ENCODE assay signal across 25 cellular contexts in the genomic region with DNA sequence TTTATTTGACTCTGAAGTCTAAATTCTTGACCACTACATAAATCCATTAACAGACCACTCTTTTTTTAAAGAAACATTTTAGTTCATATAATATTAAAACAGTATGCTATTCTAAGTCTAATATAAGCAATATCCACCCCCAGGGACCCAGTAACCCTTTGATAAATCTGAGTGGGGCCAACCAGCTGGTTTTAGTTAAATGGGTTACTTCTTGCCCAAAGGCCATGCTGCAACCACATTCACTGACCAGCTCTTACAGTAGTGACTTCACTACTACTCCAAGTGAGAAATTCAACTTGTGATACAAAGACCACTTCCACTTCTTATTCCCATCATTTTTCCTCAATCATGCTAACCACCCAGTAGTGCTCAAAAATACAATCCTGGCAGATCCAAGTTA. TPM values are rescaled to one million over a fixed set of nuclear protein-coding genes. Genes with fewer than 3 reads are reported as not detected.
DNase-seq lines count a peak whose midpoint lies in the region; ATAC-seq and TF ChIP-seq lines count a peak whose summit lies in the region.
"Had no signal": no experiment of that assay in that cellular context is flagged by ENCODE, and none has a peak within 500 bp of the region (broad histone marks: within the 10 kb centered on the region; RNA-seq: fewer than 3 reads in every experiment).

No MANE protein-coding gene starts in this region.

- H3K36me3 Mint-ChIP-seq in activated T-cell treated with anti-CD3 and anti-CD28 coated beads, Interleukin-2, amount 50 U/mL, for 24 hours (ENCODE audit: low read depth), result peaks cover 96% of the 10 kb centered on the region
- H3K36me3 Mint-ChIP-seq in GM23338 (ENCODE audit: low read depth) (peaks cover 94% of the 10 kb centered on the region), chondrocyte (ENCODE audit: low read depth) (peaks cover 46% of the 10 kb centered on the region), MCF 10A (ENCODE audit: insufficient read depth, unreplicated experiment) (peaks cover 96% of the 10 kb centered on the region)
- no peaks in the 10 kb centered on the region for H3K36me3 Mint-ChIP-seq in stimulated activated effector memory CD8-positive, alpha-beta T cell treated with anti-CD3 and anti-CD28 coated beads, Interleukin-12 subunit alpha, Interleukin-12 subunit beta, amount 100 ng/mL, for 72 hours

- no peaks in the 10 kb centered on the region for H3K27me3 ChIP-seq in GM23338 (ENCODE audit: insufficient read depth)
- no peaks in the 10 kb centered on the region for H3K27me3 ChIP-seq in WERI-Rb-1 (ENCODE audit: insufficient read depth, low read depth, severe bottlenecking)
- H3K27me3 ChIP-seq: BLaER1, cardiac muscle cell, neural progenitor cell, Peyer's patch, upper lobe of left lung had no signal

- no peaks in the 10 kb centered on the region for H3K9me3 ChIP-seq in WERI-Rb-1 (ENCODE audit: severe bottlenecking)
- H3K9me3 ChIP-seq: BLaER1, lower lobe of right lung, Peyer's patch, upper lobe of left lung had no signal

- intact Hi-C loops in MCF 10A (cut with micrococcal nuclease), result no loop called here

- no peaks in the 10 kb centered on the region for H3K9me2 ChIP-seq in GM23338 (ENCODE audit: insufficient read depth)

- H3K4me2 ChIP-seq in GM23338, result no peak overlapping the region
- H3K4me2 ChIP-seq: BLaER1, neural progenitor cell had no signal

- H3K4me3 ChIP-seq in GM23338 (no peak overlapping the region), WERI-Rb-1 (ENCODE audit: low read depth, low read length) (no peak overlapping the region)
- H3K4me3 ChIP-seq: BLaER1, cardiac muscle cell, GM23248, lower lobe of right lung, neural progenitor cell, Peyer's patch, upper lobe of left lung had no signal

- H3K4me1 Mint-ChIP-seq in activated T-cell treated with anti-CD3 and anti-CD28 coated beads, Interleukin-2, amount 50 U/mL, for 24 hours (ENCODE audit: low read depth), result peaks cover 51% of the 10 kb centered on the region
- H3K4me1 Mint-ChIP-seq in GM23338 (no peaks in the 10 kb centered on the region), chondrocyte (ENCODE audit: low read depth) (peaks cover 30% of the 10 kb centered on the region), MCF 10A (ENCODE audit: insufficient read depth, unreplicated experiment) (no peaks in the 10 kb centered on the region)
- peaks cover 42% of the 10 kb centered on the region for H3K4me1 Mint-ChIP-seq in stimulated activated effector memory CD8-positive, alpha-beta T cell treated with anti-CD3 and anti-CD28 coated beads, Interleukin-12 subunit alpha, Interleukin-12 subunit beta, amount 100 ng/mL, for 72 hours
- H3K4me1 Mint-ChIP-seq: neural progenitor cell had no signal

- peaks cover 96% of the 10 kb centered on the region for H3K36me3 ChIP-seq in GM23338 (ENCODE audit: insufficient read depth)
- H3K36me3 ChIP-seq in WERI-Rb-1, result peaks cover 96% of the 10 kb centered on the region

- BruUV-seq in MCF 10A (replicated peaks; lab: Mats Ljungman, UMichigan), result no TSS peak

- no peak overlapping the region for H2AFZ ChIP-seq in GM23338
- H2AFZ ChIP-seq: GM23248, neural progenitor cell had no signal

- peaks cover 65% of the 10 kb centered on the region for H4K20me1 ChIP-seq in GM23338 (replicated peaks; ENCODE audit: insufficient read depth)

- peaks cover 79% of the 10 kb centered on the region for H3K79me2 ChIP-seq in GM23338 (replicated peaks; ENCODE audit: insufficient read depth)

- no peaks in the 10 kb centered on the region for H3K9me3 Mint-ChIP-seq in activated T-cell treated with anti-CD3 and anti-CD28 coated beads, Interleukin-2, amount 50 U/mL, for 24 hours
- H3K9me3 Mint-ChIP-seq in GM23338 (no peaks in the 10 kb centered on the region), chondrocyte (ENCODE audit: low read depth) (no peaks in the 10 kb centered on the region), MCF 10A (ENCODE audit: unreplicated experiment) (no peaks in the 10 kb centered on the region)
- H3K9me3 Mint-ChIP-seq in stimulated activated effector memory CD8-positive, alpha-beta T cell treated with anti-CD3 and anti-CD28 coated beads, Interleukin-12 subunit alpha, Interleukin-12 subunit beta, amount 100 ng/mL, for 72 hours, result no peaks in the 10 kb centered on the region
- H3K9me3 Mint-ChIP-seq: dendritic cell treated with granulocyte-macrophage colony-stimulating factor and Interleukin-4, amounts not matched to agents 40 ng/mL and 50 ng/mL, for 4 days; neural progenitor cell had no signal

- POLR2A ChIA-PET in MCF 10A (lab: Yijun Ruan, JAX), result interaction anchor here (0.6 to 6.3 kb wide), 3 partner anchors 19 to 156 kb away, joined by 3 to 37 read pairs (median 3); a partner anchor contains a TSS

- peak overlapping the region; percentile 53 for H3K27ac Mint-ChIP-seq in activated T-cell treated with anti-CD3 and anti-CD28 coated beads, Interleukin-2, amount 50 U/mL, for 24 hours
- peak overlapping the region; percentile 4 for H3K27ac Mint-ChIP-seq in GM23338
- H3K27ac Mint-ChIP-seq in chondrocyte (ENCODE audit: unreplicated experiment), result peak overlapping the region; percentile 15
- H3K27ac Mint-ChIP-seq in stimulated activated effector memory CD8-positive, alpha-beta T cell treated with anti-CD3 and anti-CD28 coated beads, Interleukin-12 subunit alpha, Interleukin-12 subunit beta, amount 100 ng/mL, for 72 hours, result peak overlapping the region; percentile 9
- H3K27ac Mint-ChIP-seq in MCF 10A (ENCODE audit: low read depth, unreplicated experiment), result no peak overlapping the region
- H3K27ac Mint-ChIP-seq: dendritic cell treated with granulocyte-macrophage colony-stimulating factor and Interleukin-4, amounts not matched to agents 40 ng/mL and 50 ng/mL, for 4 days; neural progenitor cell had no signal

- no peak overlapping the region for H3K4me3 Mint-ChIP-seq in activated T-cell treated with anti-CD3 and anti-CD28 coated beads, Interleukin-2, amount 50 U/mL, for 24 hours
- H3K4me3 Mint-ChIP-seq in GM23338 (no peak overlapping the region), chondrocyte (ENCODE audit: unreplicated experiment) (no peak overlapping the region), MCF 10A (ENCODE audit: unreplicated experiment) (no peak overlapping the region)
- no peak overlapping the region for H3K4me3 Mint-ChIP-seq in stimulated activated effector memory CD8-positive, alpha-beta T cell treated with anti-CD3 and anti-CD28 coated beads, Interleukin-12 subunit alpha, Interleukin-12 subunit beta, amount 100 ng/mL, for 72 hours
- H3K4me3 Mint-ChIP-seq: dendritic cell treated with granulocyte-macrophage colony-stimulating factor and Interleukin-4, amounts not matched to agents 40 ng/mL and 50 ng/mL, for 4 days; neural progenitor cell had no signal

- no peaks in the 10 kb centered on the region for H3K27me3 Mint-ChIP-seq in activated T-cell treated with anti-CD3 and anti-CD28 coated beads, Interleukin-2, amount 50 U/mL, for 24 hours
- no peaks in the 10 kb centered on the region for H3K27me3 Mint-ChIP-seq in GM23338 (ENCODE audit: insufficient read depth, low read depth, poor library complexity)
- H3K27me3 Mint-ChIP-seq in chondrocyte (ENCODE audit: low read depth), result no peaks in the 10 kb centered on the region
- H3K27me3 Mint-ChIP-seq in MCF 10A (ENCODE audit: insufficient read depth, unreplicated experiment), result no peaks in the 10 kb centered on the region
- H3K27me3 Mint-ChIP-seq: dendritic cell treated with granulocyte-macrophage colony-stimulating factor and Interleukin-4, amounts not matched to agents 40 ng/mL and 50 ng/mL, for 4 days had no signal

- CTCF ChIA-PET in MCF 10A (lab: Yijun Ruan, JAX), result interaction anchor here (0.6 kb wide), 1 partner anchor 11 kb away, joined by 5 read pairs; no protein-coding TSS in a partner anchor

- peaks cover 5% of the 10 kb centered on the region; the same call in 1 of the 2 replicates for H3F3A ChIP-seq in GM23338 (replicated peaks; ENCODE audit: low read depth)

- TF ChIP-seq CTCF in GM23338 (conservative IDR thresholded peaks at IDR 0.05; ENCODE audit: low read depth in 2 of 2) (no peak), chondrocyte (IDR thresholded peaks at IDR 0.05) (no peak), WERI-Rb-1 (IDR thresholded peaks at IDR 0.05; ENCODE audit: low read depth, low read length) (no peak), MCF 10A (IDR thresholded peaks at IDR 0.05; ENCODE audit: unreplicated experiment) (no peak)

- H3K4me1 ChIP-seq in GM23338 (ENCODE audit: insufficient read depth), result no peaks in the 10 kb centered on the region
- H3K4me1 ChIP-seq: BLaER1, lower lobe of right lung, neural progenitor cell, Peyer's patch, upper lobe of left lung had no signal

- no peak overlapping the region for H3K27ac ChIP-seq in GM23338 (ENCODE audit: low read depth)
- H3K27ac ChIP-seq in WERI-Rb-1, result no peak overlapping the region
- H3K27ac ChIP-seq: BLaER1, cardiac muscle cell, GM23248, lower lobe of right lung, neural progenitor cell, Peyer's patch, upper lobe of left lung had no signal

- DNase-seq in activated T-cell treated with anti-CD3 and anti-CD28 coated beads, Interleukin-2, amount 50 U/mL, for 24 hours, result no peak
- DNase-seq in activated T-cell treated with anti-CD3 and anti-CD28 coated beads, Interleukin-2, amount 50 U/mL, for 1 hour, result no peak
- no peak for DNase-seq in GM23338 (ENCODE audit: low spot score)
- no peak for DNase-seq in chondrocyte (ENCODE audit: low spot score)
- no peak for DNase-seq in stimulated activated effector memory CD8-positive, alpha-beta T cell treated with anti-CD3 and anti-CD28 coated beads, Interleukin-12 subunit alpha, Interleukin-12 subunit beta, amount 100 ng/mL, for 72 hours (ENCODE audit: low spot score in 2 of 2)
- no peak for DNase-seq in WERI-Rb-1
- DNase-seq in MCF 10A (ENCODE audit: unreplicated experiment), result no peak
- DNase-seq in NCI-H2081 (lab: John Stamatoyannopoulos, UW), result no peak
- DNase-seq: activated effector memory CD4-positive, alpha-beta T cell treated with anti-CD3 and anti-CD28 coated beads, Interleukin-2, amount 50 U/mL, for 16 hours; anterior cingulate cortex; GM23248; KBM-7; kidney glomerular epithelial cell; lower lobe of right lung; MM.1S; NCI-H1436; NCI-H524; Peyer's patch; SIG-M5; upper lobe of left lung had no signal

- ATAC-seq in GM23338, result no peak
- no peak for ATAC-seq in stimulated activated effector memory CD8-positive, alpha-beta T cell treated with anti-CD3 and anti-CD28 coated beads, Interleukin-12 subunit alpha, Interleukin-12 subunit beta, amount 100 ng/mL, for 72 hours
- ATAC-seq: lower lobe of right lung, sciatic nerve had no signal

TF ChIP-seq in GM23338, 12 proteins besides CTCF, POLR2A, EP300 and RAD21:
- no peak for TF ChIP-seq JUNB (IDR thresholded peaks at IDR 0.05; ENCODE audit: unreplicated experiment)
TF ChIP-seq in GM23338: peak in this region for 0.

RNA-seq across cellular contexts. Expression of a gene that starts 20.5 kb away (rescaled TPM):
- 308 and 321 TPM in 2 replicates for total RNA-seq in GM23338 (2014; rRNA removed; shearing (Covaris generic))
- polyA plus RNA-seq in GM23338 (2016; fragmentation: Nextera tagmentation; extraction: Ambion mirVana), result 194 and 212 TPM in 2 replicates
- total RNA-seq in chondrocyte, result 86.5 to 141 TPM (median 92.0 TPM) in 3 replicates
- total RNA-seq in MCF 10A (2022), result 156 and 169 TPM in 2 replicates

RNA-seq across cellular contexts. Expression of a gene that starts 46.3 kb away (rescaled TPM):
- 12.9 and 14.1 TPM in 2 replicates for total RNA-seq in GM23338 (2014; rRNA removed; shearing (Covaris generic))
- 8.2 and 12.4 TPM in 2 replicates for polyA plus RNA-seq in GM23338 (2016; fragmentation: Nextera tagmentation; extraction: Ambion mirVana)
- total RNA-seq in chondrocyte (103 to 109 TPM (median 109 TPM) in 3 replicates), MCF 10A (2022) (28.5 and 33.5 TPM in 2 replicates)
